In the genomic region with DNA sequence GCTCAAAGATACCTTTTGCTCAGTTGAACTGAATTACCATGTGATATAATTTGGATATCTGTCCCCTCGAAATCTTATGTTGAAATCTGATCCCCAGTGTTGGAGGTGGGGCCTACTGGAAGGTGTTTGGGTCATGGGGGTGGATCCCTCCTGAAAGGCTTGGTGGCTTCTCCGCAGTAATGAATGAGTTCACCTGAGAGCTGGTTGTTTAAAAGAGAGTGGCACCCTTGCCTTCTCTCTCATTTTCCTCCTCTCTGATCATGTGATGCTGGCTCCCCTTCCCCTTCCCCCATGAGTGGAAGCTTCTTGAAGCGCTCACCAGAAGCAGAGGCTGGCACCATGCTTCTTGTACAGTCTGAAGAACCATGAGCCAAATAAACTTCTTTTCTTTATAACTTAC, we compare ENCODE assay signal across 18 cellular contexts.
DNase-seq lines count a peak whose midpoint lies in the region; ATAC-seq and TF ChIP-seq lines count a peak whose summit lies in the region.
"Had no signal": no experiment of that assay in that cellular context is flagged by ENCODE, and none has a peak within 500 bp of the region (broad histone marks: within the 10 kb centered on the region; RNA-seq: fewer than 3 reads in every experiment).

No MANE protein-coding gene starts in this region.

- CTCF ChIA-PET in Panc1 (lab: Charles Lee), result no interaction called here

- peaks cover 1% of the 10 kb centered on the region for H3K4me1 Mint-ChIP-seq in activated T-cell treated with anti-CD3 and anti-CD28 coated beads, Interleukin-2, amount 50 U/mL, for 24 hours (ENCODE audit: low read depth)

- in situ Hi-C loops in Panc1 (cut with HindIII; ENCODE audit: low pct_unique_long_range_greater_than_20kb, low sequenced_read_pairs), result no loop called here

- no peaks in the 10 kb centered on the region for H3K27me3 ChIP-seq in Panc1 (ENCODE audit: control insufficient read depth, insufficient read depth, low read length)
- H3K27me3 ChIP-seq in fibroblast of lung (ENCODE audit: control insufficient read depth, insufficient read depth, low read length), result no peaks in the 10 kb centered on the region
- H3K27me3 ChIP-seq in trophoblast cell (ENCODE audit: insufficient read depth, low read length), result no peaks in the 10 kb centered on the region

- H4K8ac ChIP-seq in trophoblast cell (ENCODE audit: low read depth, low read length), result no peak overlapping the region

- H3K4me3 ChIP-seq in Panc1 (ENCODE audit: low read depth in 2 of 2, low read length in 2 of 2), result no peak overlapping the region
- H3K4me3 ChIP-seq in fibroblast of lung (replicated peaks in 1 of 4; ENCODE audit: control extremely low read depth in 1 of 4, insufficient read depth in 1 of 4, low read depth in 3 of 4, low read length in 4 of 4), result no peak overlapping the region
- no peak overlapping the region for H3K4me3 ChIP-seq in trophoblast cell (ENCODE audit: low read depth, low read length)
- H3K4me3 ChIP-seq: skin epidermis had no signal

- H3K4ac ChIP-seq in trophoblast cell (ENCODE audit: low read depth, low read length), result no peak overlapping the region

- no peaks in the 10 kb centered on the region for H3K27me3 Mint-ChIP-seq in activated T-cell treated with anti-CD3 and anti-CD28 coated beads, Interleukin-2, amount 50 U/mL, for 24 hours

- no peaks in the 10 kb centered on the region for H3K9me3 Mint-ChIP-seq in activated T-cell treated with anti-CD3 and anti-CD28 coated beads, Interleukin-2, amount 50 U/mL, for 24 hours

- no peak overlapping the region for H3K9ac ChIP-seq in fibroblast of lung (ENCODE audit: insufficient read depth, low read length)
- H3K9ac ChIP-seq in trophoblast cell (ENCODE audit: low read length), result no peak overlapping the region

- H4K91ac ChIP-seq in trophoblast cell (ENCODE audit: low read depth, low read length), result no peak overlapping the region

- no peak overlapping the region for H2AFZ ChIP-seq in fibroblast of lung (ENCODE audit: low read length)
- no peak overlapping the region for H2AFZ ChIP-seq in trophoblast cell (ENCODE audit: insufficient read depth, low read length, poor library complexity)

- no peaks in the 10 kb centered on the region for H3K9me3 ChIP-seq in Panc1 (ENCODE audit: control insufficient read depth, insufficient read depth, low read depth, low read length)
- H3K9me3 ChIP-seq in fibroblast of lung (ENCODE audit: control insufficient read depth, insufficient read depth, low read depth, low read length), result no peaks in the 10 kb centered on the region
- H3K9me3 ChIP-seq in trophoblast cell (ENCODE audit: insufficient read depth, low read depth, low read length), result no peaks in the 10 kb centered on the region

- intact Hi-C loops in Panc1 (cut with micrococcal nuclease; ENCODE audit: unreplicated experiment) (no loop called here), left colon (cut with DNase I, micrococcal nuclease) (no loop called here)

- H3K18ac ChIP-seq in trophoblast cell (ENCODE audit: low read length), result no peak overlapping the region

- peak overlapping the region; percentile 10 for H2BK12ac ChIP-seq in trophoblast cell (ENCODE audit: low read length)

- H3K27ac Mint-ChIP-seq in activated T-cell treated with anti-CD3 and anti-CD28 coated beads, Interleukin-2, amount 50 U/mL, for 24 hours, result no peak overlapping the region

- no peak overlapping the region for H3K4me3 Mint-ChIP-seq in activated T-cell treated with anti-CD3 and anti-CD28 coated beads, Interleukin-2, amount 50 U/mL, for 24 hours

- no peak overlapping the region for H2BK120ac ChIP-seq in trophoblast cell (ENCODE audit: insufficient read depth, low read length, poor library complexity)

- no peak overlapping the region for H2AK5ac ChIP-seq in trophoblast cell (ENCODE audit: low read length)

- TF ChIP-seq CTCF in Panc1 (IDR thresholded peaks at IDR 0.05) (no peak), fibroblast of lung (conservative IDR thresholded peaks at IDR 0.05 in 1 of 2, IDR thresholded peaks at IDR 0.05 in 1 of 2; ENCODE audit: low read depth in 1 of 2, low read length in 2 of 2) (no peak)

- POLR2A ChIA-PET in Panc1 (lab: Charles Lee), result no interaction called here

- H3K36me3 Mint-ChIP-seq in activated T-cell treated with anti-CD3 and anti-CD28 coated beads, Interleukin-2, amount 50 U/mL, for 24 hours (ENCODE audit: low read depth), result peaks cover 57% of the 10 kb centered on the region

- no peak overlapping the region for H4K12ac ChIP-seq in trophoblast cell (ENCODE audit: low read depth, low read length)

- H3K4me2 ChIP-seq in fibroblast of lung (ENCODE audit: extremely low read depth, insufficient read depth, low read length), result no peak overlapping the region
- no peak overlapping the region for H3K4me2 ChIP-seq in trophoblast cell (ENCODE audit: low read length)

- peaks cover 4% of the 10 kb centered on the region; the same call in 1 of the 2 replicates for H3K4me1 ChIP-seq in Panc1 (ENCODE audit: control insufficient read depth, insufficient read depth, low read length)
- peaks cover 5% of the 10 kb centered on the region for H3K4me1 ChIP-seq in fibroblast of lung (ENCODE audit: control insufficient read depth, extremely low read depth, insufficient read depth, low read length)
- H3K4me1 ChIP-seq in trophoblast cell (ENCODE audit: control insufficient read depth in 1 of 2, insufficient read depth in 2 of 2, low read length in 2 of 2), result peaks cover 9 to 32% of the 10 kb centered on the region in 2 experiments

- WGBS in trophoblast cell (ENCODE audit: extremely low coverage, insufficient coverage, insufficient read length), result no CpG with 5 or more reads among the region's 3 CpGs

- DNase-seq in ELF-1 (ENCODE audit: low read depth, low spot score) (peak; percentile 41), Panc1 (ENCODE audit: low read depth, low spot score) (no peak), fibroblast of lung (ENCODE audit: low read depth in 2 of 2) (no peak), trophoblast cell (no peak), activated gamma-delta T cell treated with Interleukin-2 at 50 U/mL for 16 hours (no peak), left colon (no peak)
- DNase-seq in activated T-cell treated with anti-CD3 and anti-CD28 coated beads, Interleukin-2, amount 50 U/mL, for 24 hours, result no peak
- DNase-seq: activated naive CD4-positive, alpha-beta T cell treated with anti-CD3 and anti-CD28 coated beads, Interleukin-2, amount 50 U/mL, for 16 hours; DMS153; head of caudate nucleus; NCI-H146; NCI-H748 treated with DMSO at 0.1 percent for 48 hours; RPMI8226; stimulated activated naive CD4-positive, alpha-beta T cell treated with Interleukin-2 at 50 U/mL for 16 hours had no signal

- H3K79me1 ChIP-seq in trophoblast cell (ENCODE audit: low read length), result peaks cover 15% of the 10 kb centered on the region

- TSS peak; percentile 31 for BruUV-seq in Panc1 (replicated peaks; lab: Mats Ljungman, UMichigan)

- H3K27ac ChIP-seq in Panc1 (ENCODE audit: low read length) (0 out of 2 replicates have a peak overlapping the region, but pooled peaks have one; percentile 3), fibroblast of lung (ENCODE audit: insufficient read depth, low read length) (peak overlapping the region; percentile 48), trophoblast cell (ENCODE audit: low read depth, low read length) (peak overlapping the region; percentile 2)
- H3K27ac ChIP-seq: HL-60 had no signal

- H3K36me3 ChIP-seq in Panc1 (ENCODE audit: control insufficient read depth, insufficient read depth, low read length) (peaks cover 35% of the 10 kb centered on the region), fibroblast of lung (ENCODE audit: control insufficient read depth, insufficient read depth, low read length) (peaks cover 20% of the 10 kb centered on the region), trophoblast cell (ENCODE audit: control insufficient read depth in 1 of 2, insufficient read depth in 2 of 2, low read length in 2 of 2) (peaks cover 18 to 22% of the 10 kb centered on the region in 2 experiments)

- no peak overlapping the region for H2BK5ac ChIP-seq in trophoblast cell (ENCODE audit: low read depth, low read length, poor library complexity)

- H3K23ac ChIP-seq in trophoblast cell (ENCODE audit: low read length), result no peak overlapping the region

- H4K20me1 ChIP-seq in fibroblast of lung (ENCODE audit: control insufficient read depth, extremely low read depth, insufficient read depth, low read length), result no peaks in the 10 kb centered on the region

- ATAC-seq in Panc1 (no peak), left colon (no peak), GM18498 (IDR thresholded peaks at IDR 0.05; ENCODE audit: unreplicated experiment) (no peak)
- ATAC-seq: activated CD4-positive, CD25-positive, alpha-beta regulatory T cell treated with anti-CD3 and anti-CD28 coated beads, Interleukin-2, amount 50 U/mL, for 24 hours had no signal

- H3K79me2 ChIP-seq in fibroblast of lung (ENCODE audit: control insufficient read depth, insufficient read depth, low read length) (peaks cover 42% of the 10 kb centered on the region), trophoblast cell (ENCODE audit: control insufficient read depth, insufficient read depth, low read length, poor library complexity) (no peaks in the 10 kb centered on the region)

- H3K14ac ChIP-seq in trophoblast cell (ENCODE audit: low read length), result no peak overlapping the region
